ENCODE assay signal across 8 cellular contexts in genomic region chr17:62807812-62808575, GRCh38. TPM values are rescaled to one million over a fixed set of nuclear protein-coding genes. Genes with fewer than 3 reads are reported as not detected.
DNase-seq lines count a peak whose midpoint lies in the region; ATAC-seq, FAIRE-seq and TF ChIP-seq lines count a peak whose summit lies in the region.

A gene with protein sequence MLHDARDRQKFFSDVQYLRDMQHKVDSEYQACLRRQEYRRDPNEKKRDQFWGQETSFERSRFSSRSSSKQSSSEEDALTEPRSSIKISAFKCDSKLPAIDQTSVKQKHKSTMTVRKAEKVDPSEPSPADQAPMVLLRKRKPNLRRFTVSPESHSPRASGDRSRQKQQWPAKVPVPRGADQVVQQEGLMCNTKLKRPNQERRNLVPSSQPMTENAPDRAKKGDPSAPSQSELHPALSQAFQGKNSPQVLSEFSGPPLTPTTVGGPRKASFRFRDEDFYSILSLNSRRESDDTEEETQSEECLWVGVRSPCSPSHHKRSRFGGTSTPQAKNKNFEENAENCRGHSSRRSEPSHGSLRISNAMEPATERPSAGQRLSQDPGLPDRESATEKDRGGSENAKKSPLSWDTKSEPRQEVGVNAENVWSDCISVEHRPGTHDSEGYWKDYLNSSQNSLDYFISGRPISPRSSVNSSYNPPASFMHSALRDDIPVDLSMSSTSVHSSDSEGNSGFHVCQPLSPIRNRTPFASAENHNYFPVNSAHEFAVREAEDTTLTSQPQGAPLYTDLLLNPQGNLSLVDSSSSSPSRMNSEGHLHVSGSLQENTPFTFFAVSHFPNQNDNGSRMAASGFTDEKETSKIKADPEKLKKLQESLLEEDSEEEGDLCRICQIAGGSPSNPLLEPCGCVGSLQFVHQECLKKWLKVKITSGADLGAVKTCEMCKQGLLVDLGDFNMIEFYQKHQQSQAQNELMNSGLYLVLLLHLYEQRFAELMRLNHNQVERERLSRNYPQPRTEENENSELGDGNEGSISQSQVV (minus strand): TSS chr17:62808314. CDS start chr17:62801735, 6,579 bp downstream.

- no peak for TF ChIP-seq RAD21 in K562 (CRISPR knock-in tag; conservative IDR thresholded peaks at IDR 0.05 in 1 of 2, IDR thresholded peaks at IDR 0.05 in 1 of 2)

- H3K9ac ChIP-seq in K562 (ENCODE audit: insufficient read depth in 1 of 2, low read depth in 2 of 2, low read length in 2 of 2), result no peak within 1 kb of the TSS

- peaks cover 5% of the 10 kb centered on the region for H3K9me3 Mint-ChIP-seq in mesothelial cell of epicardium

- H3K4me3 ChIP-seq in K562 (no peak within 1 kb of the TSS), thoracic aorta (peak within 1 kb of the TSS; percentile 71)

- H3K36me3 ChIP-seq in K562 (ENCODE audit: control insufficient read depth, insufficient read depth, low read length) (no peaks in the 10 kb centered on the region), thoracic aorta (no peaks in the 10 kb centered on the region)

- peaks cover 38% of the 10 kb centered on the region for H3K4me1 Mint-ChIP-seq in mesothelial cell of epicardium

- FAIRE-seq in K562 (lab: Jason Lieb, UNC), result no peak

- TF ChIP-seq EP300 in K562 (IDR thresholded peaks at IDR 0.05; ENCODE audit: low read length), result no peak

- BruUV-seq in K562 (replicated peaks; lab: Mats Ljungman, UMichigan), result no TSS peak

- no peak for TF ChIP-seq CTCF in GM13977 (IDR thresholded peaks at IDR 0.05; ENCODE audit: extremely low read depth, insufficient read depth, missing control alignments)
- no peak for TF ChIP-seq CTCF in K562 (IDR thresholded peaks at IDR 0.05 in 2 of 3, conservative IDR thresholded peaks at IDR 0.05 in 1 of 3; ENCODE audit: insufficient read depth in 2 of 3, low read depth in 1 of 3, low read length in 3 of 3)
- no peak for TF ChIP-seq CTCF in mesothelial cell of epicardium (IDR thresholded peaks at IDR 0.05; ENCODE audit: unreplicated experiment)
- no peak for TF ChIP-seq CTCF in thoracic aorta (IDR thresholded peaks at IDR 0.05)

- no peaks in the 10 kb centered on the region for H3K79me2 ChIP-seq in K562 (ENCODE audit: control insufficient read depth, insufficient read depth, low read length)

- intact Hi-C loops in K562 (cut with micrococcal nuclease), result no loop called here

- ATAC-seq in K562 (peak; percentile 78), thoracic aorta (ENCODE audit: insufficient number of reproducible peaks, low FRiP score, low read depth) (no peak), HG03378 (IDR thresholded peaks at IDR 0.05; ENCODE audit: unreplicated experiment) (no peak), GM18867 (IDR thresholded peaks at IDR 0.05; ENCODE audit: unreplicated experiment) (no peak)

- H3K27ac Mint-ChIP-seq in mesothelial cell of epicardium, result peak within 1 kb of the TSS; percentile 86

- in situ Hi-C loops in GM13977 (cut with MboI; ENCODE audit: low pct_unique_long_range_greater_than_20kb, low sequenced_read_pairs, unreplicated experiment), result loop anchor here (10.0 kb wide), 1 partner anchor 63 kb away; no protein-coding TSS in a partner anchor
- in situ Hi-C loops in K562 (cut with MboI), result no loop called here

- no peak within 1 kb of the TSS for H3K4me2 ChIP-seq in K562 (ENCODE audit: insufficient read depth, low read length)

- H3K9me1 ChIP-seq in K562 (ENCODE audit: control insufficient read depth, insufficient read depth, low read length), result no peaks in the 10 kb centered on the region

- peaks cover 0 to 7% of the 10 kb centered on the region in 2 experiments; a peak in 2 of 5 replicates for H3K4me1 ChIP-seq in K562 (replicated peaks in 1 of 2; ENCODE audit: control insufficient read depth in 2 of 2, insufficient read depth in 2 of 2, low read length in 2 of 2)
- H3K4me1 ChIP-seq in thoracic aorta (ENCODE audit: control insufficient read depth in 1 of 2, low read depth in 2 of 2), result peaks cover 0 to 6% of the 10 kb centered on the region in 2 donors

- H3K36me3 Mint-ChIP-seq in mesothelial cell of epicardium, result no peaks in the 10 kb centered on the region

- no peak within 1 kb of the TSS for H2AFZ ChIP-seq in K562 (ENCODE audit: low read depth, low read length)

- H3K4me3 Mint-ChIP-seq in mesothelial cell of epicardium, result peak within 1 kb of the TSS; percentile 33

- POLR2A ChIA-PET in K562 (lab: Yijun Ruan, JAX), result interaction anchor here (0.6 kb wide), 1 partner anchor 1901 kb away, joined by 4 read pairs; no protein-coding TSS in a partner anchor

- H3K27ac ChIP-seq in K562 (ENCODE audit: extremely low read depth, low read depth, low read length) (no peak within 1 kb of the TSS), thoracic aorta (no peak within 1 kb of the TSS)

- no peak for TF ChIP-seq POLR2A in K562 (conservative IDR thresholded peaks at IDR 0.05)

- no peaks in the 10 kb centered on the region for H3K27me3 Mint-ChIP-seq in mesothelial cell of epicardium (ENCODE audit: low read depth)

- 0 out of 2 replicates have a peak, but pooled peaks cover 4% of the 10 kb centered on the region for H4K20me1 ChIP-seq in K562 (replicated peaks; ENCODE audit: control insufficient read depth, insufficient read depth, low read length)

- peaks cover 33 to 35% of the 10 kb centered on the region in 2 experiments for H3K27me3 ChIP-seq in K562 (ENCODE audit: control insufficient read depth in 2 of 2, insufficient read depth in 2 of 2, low read length in 2 of 2)
- no peaks in the 10 kb centered on the region for H3K27me3 ChIP-seq in thoracic aorta (replicated peaks; ENCODE audit: insufficient read depth)

- DNase-seq in GM13977 (ENCODE audit: low spot score) (peak; percentile 69), NCI-H526 (lab: John Stamatoyannopoulos, UW) (peak; percentile 28 to 82), K562 (ENCODE audit: extremely low read depth in 1 of 4, low spot score in 3 of 4) (peak; percentile 52 to 88 (median 76)), mesothelial cell of epicardium (ENCODE audit: low spot score in 2 of 2, unreplicated experiment in 2 of 2) (peak; percentile 52 to 68), thoracic aorta (ENCODE audit: low spot score) (no peak), T-helper 9 cell (no peak)

- 5% methylated on average over 33 of the region's 57 CpGs for WGBS in K562 (ENCODE audit: insufficient coverage, low coverage, missing lambda C conversion rate)

- CTCF ChIA-PET in K562 (lab: Yijun Ruan, JAX; ENCODE audit: low intra/inter-chr PET ratio), result no interaction called here

- H3K9me3 ChIP-seq in K562 (replicated peaks; ENCODE audit: control insufficient read depth, insufficient read depth, low read depth, low read length), result no peaks in the 10 kb centered on the region
- H3K9me3 ChIP-seq in thoracic aorta, result no peaks in the 10 kb centered on the region

TF ChIP-seq in K562, 482 proteins besides CTCF, POLR2A, EP300 and RAD21 (continues in another document):
- TF ChIP-seq, protein P1, sequence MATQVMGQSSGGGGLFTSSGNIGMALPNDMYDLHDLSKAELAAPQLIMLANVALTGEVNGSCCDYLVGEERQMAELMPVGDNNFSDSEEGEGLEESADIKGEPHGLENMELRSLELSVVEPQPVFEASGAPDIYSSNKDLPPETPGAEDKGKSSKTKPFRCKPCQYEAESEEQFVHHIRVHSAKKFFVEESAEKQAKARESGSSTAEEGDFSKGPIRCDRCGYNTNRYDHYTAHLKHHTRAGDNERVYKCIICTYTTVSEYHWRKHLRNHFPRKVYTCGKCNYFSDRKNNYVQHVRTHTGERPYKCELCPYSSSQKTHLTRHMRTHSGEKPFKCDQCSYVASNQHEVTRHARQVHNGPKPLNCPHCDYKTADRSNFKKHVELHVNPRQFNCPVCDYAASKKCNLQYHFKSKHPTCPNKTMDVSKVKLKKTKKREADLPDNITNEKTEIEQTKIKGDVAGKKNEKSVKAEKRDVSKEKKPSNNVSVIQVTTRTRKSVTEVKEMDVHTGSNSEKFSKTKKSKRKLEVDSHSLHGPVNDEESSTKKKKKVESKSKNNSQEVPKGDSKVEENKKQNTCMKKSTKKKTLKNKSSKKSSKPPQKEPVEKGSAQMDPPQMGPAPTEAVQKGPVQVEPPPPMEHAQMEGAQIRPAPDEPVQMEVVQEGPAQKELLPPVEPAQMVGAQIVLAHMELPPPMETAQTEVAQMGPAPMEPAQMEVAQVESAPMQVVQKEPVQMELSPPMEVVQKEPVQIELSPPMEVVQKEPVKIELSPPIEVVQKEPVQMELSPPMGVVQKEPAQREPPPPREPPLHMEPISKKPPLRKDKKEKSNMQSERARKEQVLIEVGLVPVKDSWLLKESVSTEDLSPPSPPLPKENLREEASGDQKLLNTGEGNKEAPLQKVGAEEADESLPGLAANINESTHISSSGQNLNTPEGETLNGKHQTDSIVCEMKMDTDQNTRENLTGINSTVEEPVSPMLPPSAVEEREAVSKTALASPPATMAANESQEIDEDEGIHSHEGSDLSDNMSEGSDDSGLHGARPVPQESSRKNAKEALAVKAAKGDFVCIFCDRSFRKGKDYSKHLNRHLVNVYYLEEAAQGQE (CRISPR knock-in tag; IDR thresholded peaks at IDR 0.05; ENCODE audit: low read depth), result no peak
- peak; percentile 72 for TF ChIP-seq EGR1 (conservative IDR thresholded peaks at IDR 0.05)

RNA-seq across cellular contexts. Expression of the gene that starts here (rescaled TPM):
- not detected in 2 replicates for total RNA-seq in K562 (2011; cell fraction: chromatin; rRNA removed; ENCODE audit: low replicate concordance)
- not detected in 2 replicates for total RNA-seq in K562 (2011; cell fraction: nucleolus; rRNA removed)
- total RNA-seq in K562 (2011; cell fraction: nucleoplasm; rRNA removed), result not detected in 2 replicates
- total RNA-seq in K562 (2014; rRNA removed) (not detected in 2 replicates), K562 (2014; rRNA removed; fragmentation: Illumina TruSeq; extraction: Trizol) (not detected in 2 replicates), K562 (2015; rRNA removed; fragmentation: Illumina TruSeq; extraction: Trizol) (not detected in 2 replicates), K562 (2021) (not detected in 2 replicates), mesothelial cell of epicardium (0.18 to 1.1 TPM (median 0.53 TPM) in 3 replicates), thoracic aorta (not detected)
- polyA plus RNA-seq in K562 (2011; rRNA removed) (not detected in 2 replicates), K562 (2014; fragmentation: Illumina TruSeq; extraction: Trizol) (not detected in 2 replicates), K562 (2014; fragmentation: Nextera tagmentation; extraction: Ambion mirVana) (not detected), K562 (2014; rRNA removed) (not detected in 2 replicates)
- polyA plus RNA-seq in K562 (2011; cell fraction: cytosol; rRNA removed), result not detected in 2 replicates
- polyA plus RNA-seq in K562 (2011; cell fraction: nucleus; rRNA removed), result not detected in 2 replicates
- not detected in 2 replicates for polyA plus RNA-seq in K562 (2012)
- polyA minus RNA-seq in K562 (2011; rRNA and poly(A)+ RNA removed), result not detected in 2 replicates
- not detected in 2 replicates for polyA minus RNA-seq in K562 (2011; cell fraction: cytosol; rRNA and poly(A)+ RNA removed)
- not detected in 2 replicates for polyA minus RNA-seq in K562 (2011; cell fraction: nucleus; rRNA and poly(A)+ RNA removed)

Comparison
In these comparisons a context has a peak if more than half of its experiments do, and no peak if none do; other contexts are left out.
1. Peak in DNase-seq and ATAC-seq in K562; RNA of the gene not detected or under 1 TPM.
2. DNase-seq: peak in GM13977 (single experiment), NCI-H526 (2 of 2) and mesothelial cell of epicardium (2 of 2); none in thoracic aorta (single experiment) and T-helper 9 cell (single experiment).